In genomic region chr9:115978739-115979138, GRCh38 we compare ENCODE assay signal across 28 cellular contexts.
A peak's percentile ranks its signal among the peaks of the same experiment; 100 is the strongest.
DNase-seq lines count a peak whose midpoint lies in the region; ATAC-seq, FAIRE-seq and TF ChIP-seq lines count a peak whose summit lies in the region.
"Had no signal": no experiment of that assay in that cellular context is flagged by ENCODE, and none has a peak within 500 bp of the region (broad histone marks: within the 10 kb centered on the region; RNA-seq: fewer than 3 reads in every experiment).

No MANE protein-coding gene starts in this region.

- no peak overlapping the region for H3K4me3 ChIP-seq in bronchial epithelial cell (ENCODE audit: low read depth, low read length)
- H3K4me3 ChIP-seq in fibroblast of villous mesenchyme (ENCODE audit: low read depth, low read length) = no peak overlapping the region
- no peak overlapping the region for H3K4me3 ChIP-seq in right atrium auricular region
- H3K4me3 ChIP-seq: GM23248, left ventricle myocardium inferior, prostate gland, suprapubic skin had no signal

- H3K36me3 ChIP-seq in bronchial epithelial cell (ENCODE audit: control insufficient read depth, insufficient read depth, low read length) = no peaks in the 10 kb centered on the region
- H3K36me3 ChIP-seq in right atrium auricular region = no peaks in the 10 kb centered on the region
- H3K36me3 ChIP-seq: brain microvascular endothelial cell, left ventricle myocardium inferior, neutrophil, prostate gland, suprapubic skin had no signal

- peak; percentile 61 for DNase-seq in EH (ENCODE audit: low read depth)
- DNase-seq in NCI-H2029 (lab: John Stamatoyannopoulos, UW) = peak; percentile 29
- no peak for DNase-seq in bronchial epithelial cell (ENCODE audit: low read depth)
- peak; percentile 47 for DNase-seq in fibroblast of villous mesenchyme (ENCODE audit: low read depth)
- DNase-seq in NK-92 treated with Interleukin-12 subunit alpha and Interleukin-12 subunit beta, amount 100 ng/mL, for 24 hours (lab: John Stamatoyannopoulos, UW) = no peak
- no peak for DNase-seq in D721Med (ENCODE audit: insufficient read length, low spot score)
- no peak for DNase-seq in right atrium auricular region (ENCODE audit: low spot score)
- DNase-seq: activated CD8-positive, alpha-beta T cell treated with anti-CD3 and anti-CD28 coated beads, Interleukin-2, amount 10 ng/mL, durations not matched to agents 7 days and 5 days; activated naive CD8-positive, alpha-beta T cell treated with anti-CD3 and anti-CD28 coated beads, Interleukin-2, amount 50 U/mL, for 24 hours; brain microvascular endothelial cell; Calu3; GM23248; HFFc6; left ventricle myocardium inferior; NCI-H1105 treated with DMSO at 0.1 percent for 48 hours; NCI-H1930; NCI-H2227 treated with DMSO at 0.1 percent for 48 hours; NCI-H82; OCI-M1; SK-N-SH; stimulated activated naive CD4-positive, alpha-beta T cell; T-helper 17 cell had no signal

- H3K27me3 ChIP-seq in bronchial epithelial cell (ENCODE audit: control insufficient read depth, insufficient read depth, low read length) = no peaks in the 10 kb centered on the region
- no peaks in the 10 kb centered on the region for H3K27me3 ChIP-seq in right atrium auricular region
- H3K27me3 ChIP-seq: brain microvascular endothelial cell, neutrophil, suprapubic skin had no signal

- H3K4me1 ChIP-seq in right atrium auricular region = no peaks in the 10 kb centered on the region
- H3K4me1 ChIP-seq: left ventricle myocardium inferior, prostate gland, suprapubic skin had no signal

- FAIRE-seq in bronchial epithelial cell (lab: Jason Lieb, UNC) (peak; percentile 7), D721Med (lab: Jason Lieb, UNC) (no peak)
- FAIRE-seq: GM12891, islet of Langerhans had no signal

- ATAC-seq in HG03565 (IDR thresholded peaks at IDR 0.05; ENCODE audit: unreplicated experiment) = no peak
- ATAC-seq: activated CD8-positive, alpha-beta T cell treated with anti-CD3 and anti-CD28 coated beads, Interleukin-2, amount 10 ng/mL, durations not matched to agents 7 days and 5 days; activated naive CD8-positive, alpha-beta T cell treated with anti-CD3 and anti-CD28 coated beads, Interleukin-2, amount 50 U/mL, for 24 hours; T-helper 17 cell had no signal

- TF ChIP-seq CTCF in bronchial epithelial cell (IDR thresholded peaks at IDR 0.05; ENCODE audit: insufficient read depth, low read length, severe bottlenecking) (no peak), fibroblast of villous mesenchyme (IDR thresholded peaks at IDR 0.05; ENCODE audit: insufficient read depth, low read depth, low read length) (no peak), D721Med (IDR thresholded peaks at IDR 0.05; ENCODE audit: insufficient read depth, missing control alignments) (no peak), right atrium auricular region (IDR thresholded peaks at IDR 0.05) (no peak)

- H3K9me3 ChIP-seq in right atrium auricular region = no peaks in the 10 kb centered on the region
- H3K9me3 ChIP-seq: neutrophil, prostate gland, SK-N-SH, suprapubic skin had no signal

- no peak overlapping the region for H3K27ac ChIP-seq in right atrium auricular region
- H3K27ac ChIP-seq: brain microvascular endothelial cell, GM23248, left ventricle myocardium inferior, neutrophil, prostate gland, suprapubic skin had no signal

Comparison
In these comparisons a context has a peak if more than half of its experiments do, and no peak if none do; other contexts are left out.
1. DNase-seq: peak in EH (single experiment), NCI-H2029 (single experiment) and fibroblast of villous mesenchyme (single experiment); none in bronchial epithelial cell (single experiment), NK-92 treated with Interleukin-12 subunit alpha and Interleukin-12 subunit beta, amount 100 ng/mL, for 24 hours (single experiment), D721Med (single experiment) and right atrium auricular region (single experiment).